7 cellular contexts compared by ENCODE assay signal in the genomic region with DNA sequence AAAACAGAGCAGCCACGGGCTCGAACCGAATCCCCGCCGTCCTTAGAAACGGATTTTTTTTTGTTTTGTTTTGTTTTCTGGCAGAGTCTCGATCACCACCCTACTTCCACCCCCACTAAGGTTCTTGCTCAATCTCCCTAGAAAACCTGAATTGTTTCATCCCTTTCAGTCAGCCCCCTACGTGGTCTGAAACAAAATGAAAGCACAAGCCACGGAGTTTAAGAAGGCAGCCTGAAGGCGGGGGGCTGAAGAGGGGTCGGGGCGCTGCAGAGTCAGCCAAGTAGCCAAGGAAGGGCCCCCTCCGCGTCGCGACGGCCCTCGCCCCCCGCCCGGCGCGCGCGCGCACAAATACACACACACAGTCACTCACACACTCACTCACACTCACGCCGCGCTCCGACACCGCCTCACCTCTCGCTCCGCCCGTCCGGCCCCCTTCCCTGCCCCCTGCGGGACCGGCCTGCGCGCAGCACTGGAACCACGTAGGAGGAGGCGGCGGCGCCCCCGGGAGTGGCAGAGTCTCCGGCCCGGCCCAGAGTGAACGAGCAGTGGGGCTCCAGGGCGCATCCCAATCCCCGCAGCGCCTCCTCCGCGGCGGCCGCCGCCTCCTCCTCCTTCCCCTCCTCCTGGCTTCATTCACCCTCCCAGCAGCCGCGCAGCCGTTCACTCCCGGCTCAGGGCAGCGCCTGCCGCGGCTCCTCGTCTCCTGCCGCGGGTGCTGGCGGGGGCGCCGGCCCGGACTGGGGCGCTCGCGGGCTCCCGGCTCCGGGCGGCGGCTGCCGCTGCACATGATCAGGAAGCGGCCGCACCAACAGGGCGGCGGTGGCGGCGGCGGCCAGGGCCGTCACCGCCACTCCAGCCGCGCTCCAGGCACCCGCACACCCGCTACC. TPM values are rescaled to one million over a fixed set of nuclear protein-coding genes. Genes with fewer than 3 reads are reported as not detected.
DNase-seq lines count a peak whose midpoint lies in the region; ATAC-seq and TF ChIP-seq lines count a peak whose summit lies in the region.

No MANE protein-coding gene starts in this region.

- peak; percentile 96 for TF ChIP-seq POLR2A in right lobe of liver (IDR thresholded peaks at IDR 0.05)

- WGBS in right lobe of liver (ENCODE audit: insufficient coverage, low coverage, low lambda C conversion rate, missing lambda C conversion rate): 0% methylated on average over 14 of the region's 89 CpGs

- DNase-seq in GM13976 (ENCODE audit: low spot score) (peak; percentile 72), NCI-H446 treated with DMSO at 0.1 percent for 48 hours (lab: John Stamatoyannopoulos, UW) (peak; percentile 63), right lobe of liver (peak; percentile 95 to 97 (median 96))
- peak; percentile 53 to 62 for DNase-seq in activated CD4-positive, alpha-beta T cell treated with anti-CD3 and anti-CD28 coated beads, Interleukin-2, amount 50 U/mL, for 24 hours (ENCODE audit: low read depth in 1 of 2, low spot score in 1 of 2)
- DNase-seq in stimulated activated CD4-positive, alpha-beta T cell treated with anti-CD3 and anti-CD28 coated beads, Interleukin-4, amount 100 ng/mL, for 1 hour: peak; percentile 79

- in situ Hi-C loops in GM13976 (cut with MboI; ENCODE audit: low sequenced_read_pairs, unreplicated experiment): loop anchor here (25.0 kb wide), 1 partner anchor 248 kb away; no protein-coding TSS in a partner anchor

- peaks cover 36% of the 10 kb centered on the region for H3K4me1 Mint-ChIP-seq in dendritic cell treated with granulocyte-macrophage colony-stimulating factor and Interleukin-4, amounts not matched to agents 40 ng/mL and 50 ng/mL, for 4 days (ENCODE audit: low read depth)

- no peaks in the 10 kb centered on the region for H3K27me3 ChIP-seq in right lobe of liver

- no peaks in the 10 kb centered on the region for H3K27me3 Mint-ChIP-seq in dendritic cell treated with granulocyte-macrophage colony-stimulating factor and Interleukin-4, amounts not matched to agents 40 ng/mL and 50 ng/mL, for 4 days

- peak overlapping the region; percentile 98 for H3K4me3 Mint-ChIP-seq in dendritic cell treated with granulocyte-macrophage colony-stimulating factor and Interleukin-4, amounts not matched to agents 40 ng/mL and 50 ng/mL, for 4 days

- H3K27ac Mint-ChIP-seq in dendritic cell treated with granulocyte-macrophage colony-stimulating factor and Interleukin-4, amounts not matched to agents 40 ng/mL and 50 ng/mL, for 4 days: peak overlapping the region; percentile 99

- TF ChIP-seq CTCF in GM13976 (IDR thresholded peaks at IDR 0.05; ENCODE audit: borderline replicate concordance, control extremely low read depth, extremely low read depth, insufficient read depth, missing control alignments) (no peak), right lobe of liver (IDR thresholded peaks at IDR 0.05) (peak in 3 of 4 donors; percentile 5 to 26 (median 11))

- intact Hi-C loops in dendritic cell treated with granulocyte-macrophage colony-stimulating factor and Interleukin-4, amounts not matched to agents 40 ng/mL and 50 ng/mL, for 4 days (cut with micrococcal nuclease): loop anchor here (5.0 kb wide), 4 partner anchors 173 to 428 kb away; no protein-coding TSS in a partner anchor
- intact Hi-C loops in right lobe of liver (cut with DNase I): loop anchor here in 1 of 2 donors (10.0 kb wide), 1 partner anchor 175 kb away; no protein-coding TSS in a partner anchor

- ATAC-seq in HG02798 (IDR thresholded peaks at IDR 0.05; ENCODE audit: poor library complexity, unreplicated experiment): peak; percentile 52
- peak; percentile 65 to 87 (median 74) for ATAC-seq in right lobe of liver

- peak overlapping the region; percentile 91 to 98 (median 96) for H3K27ac ChIP-seq in right lobe of liver

- H3K4me1 ChIP-seq in right lobe of liver: peaks cover 0 to 35% (median 5%) of the 10 kb centered on the region in 4 donors

- no peaks in the 10 kb centered on the region for H3K36me3 ChIP-seq in right lobe of liver

- H3K9me3 ChIP-seq in right lobe of liver: no peaks in the 10 kb centered on the region

- H3K36me3 Mint-ChIP-seq in dendritic cell treated with granulocyte-macrophage colony-stimulating factor and Interleukin-4, amounts not matched to agents 40 ng/mL and 50 ng/mL, for 4 days (ENCODE audit: low read depth): peaks cover 47% of the 10 kb centered on the region

- no peaks in the 10 kb centered on the region for H3K9me3 Mint-ChIP-seq in dendritic cell treated with granulocyte-macrophage colony-stimulating factor and Interleukin-4, amounts not matched to agents 40 ng/mL and 50 ng/mL, for 4 days

- H3K4me3 ChIP-seq in right lobe of liver: peak overlapping the region; percentile 66 to 79 (median 74)

RNA-seq across cellular contexts. Expression of a gene that starts 1.4 kb away (rescaled TPM):
- 10 to 100 TPM; 23.2 to 28.7 (median 25.0) TPM for total RNA-seq in right lobe of liver

Comparison
In these comparisons a context has a peak if more than half of its experiments do, and no peak if none do; other contexts are left out.
1. Peak in every context shown above with its lines: DNase-seq, ATAC-seq, H3K4me3 ChIP-seq and H3K27ac ChIP-seq.